25 cellular contexts compared by ENCODE assay signal in genomic region chr11:119571311-119571710, GRCh38.
DNase-seq lines count a peak whose midpoint lies in the region; ATAC-seq, FAIRE-seq and TF ChIP-seq lines count a peak whose summit lies in the region.
"Had no signal": no experiment of that assay in that cellular context is flagged by ENCODE, and none has a peak within 500 bp of the region (broad histone marks: within the 10 kb centered on the region; RNA-seq: fewer than 3 reads in every experiment).

No MANE protein-coding gene starts in this region.

- H3K4me2 ChIP-seq in H9 (ENCODE audit: insufficient read depth, insufficient read length, low read length) (no peak overlapping the region), keratinocyte (ENCODE audit: control insufficient read depth, extremely low read depth, insufficient read depth, low read depth, low read length) (no peak overlapping the region)

- H3K56ac ChIP-seq in H9 (ENCODE audit: insufficient read length, low read depth, low read length) = no peak overlapping the region

- no peak overlapping the region for H3K18ac ChIP-seq in H9 (ENCODE audit: insufficient read length, low read depth, low read length)

- no peak overlapping the region for H2BK20ac ChIP-seq in H9 (ENCODE audit: low read depth, low read length, poor library complexity, severe bottlenecking)

- DNase-seq in DMS53 (lab: John Stamatoyannopoulos, UW) (peak; percentile 68), DMS53 treated with DMSO at 0.1 percent for 48 hours (lab: John Stamatoyannopoulos, UW; ENCODE audit: unreplicated experiment) (no peak), H9 (peak; percentile 19), RPMI7951 (ENCODE audit: low read depth) (peak; percentile 46), keratinocyte (ENCODE audit: low read depth, low spot score) (no peak)
- DNase-seq: activated CD4-positive, alpha-beta T cell treated with anti-CD3 and anti-CD28 coated beads, Interleukin-2, amount 10 ng/mL, durations not matched to agents 24 days and 14 days; AML-193; colonic mucosa; head of caudate nucleus; HFFc6; lower lobe of right lung; NCI-H146; NCI-H2227 treated with DMSO at 0.1 percent for 48 hours; nucleus accumbens; SIG-M5; stimulated activated CD8-positive, alpha-beta memory T cell treated with anti-CD3 and anti-CD28 coated beads, Interleukin-4, amount 100 ng/mL, for 48 hours; T-helper 1 cell had no signal

- H3K27me3 ChIP-seq in H9 (ENCODE audit: insufficient read depth, low read length) = no peaks in the 10 kb centered on the region
- H3K27me3 ChIP-seq in keratinocyte (ENCODE audit: control insufficient read depth, extremely low read depth, insufficient read depth, low read length) = no peaks in the 10 kb centered on the region
- H3K27me3 ChIP-seq: colonic mucosa had no signal

- H3K27ac Mint-ChIP-seq in H9 = no peak overlapping the region
- H3K27ac Mint-ChIP-seq: activated CD4-positive, alpha-beta T cell treated with anti-CD3 and anti-CD28 coated beads, Interleukin-2, amount 10 ng/mL, durations not matched to agents 24 days and 14 days; activated T-helper 2 cell treated with anti-CD3 and anti-CD28 coated beads, Interferon-gamma antibody, Interleukin-2, Interleukin-4, amounts not matched to agents 10 μg/mL and 5 μg/mL and 100 μg/mL, durations not matched to agents 14 hours and 24 hours and 36 hours; brain; HFFc6 had no signal

- FAIRE-seq in keratinocyte (lab: Jason Lieb, UNC) = peak; percentile 20
- FAIRE-seq: endometrium, GM18507 had no signal

- H3K36me3 ChIP-seq in keratinocyte (ENCODE audit: control insufficient read depth in 2 of 2, extremely low read depth in 1 of 2, insufficient read depth in 2 of 2, low read length in 2 of 2) = no peaks in the 10 kb centered on the region
- H3K36me3 ChIP-seq: colonic mucosa, lower lobe of right lung had no signal

- H4K5ac ChIP-seq in H9 (ENCODE audit: insufficient read length, low read depth, low read length) = no peak overlapping the region

- H3K79me2 ChIP-seq in H9 (ENCODE audit: insufficient read depth, low read length) (no peaks in the 10 kb centered on the region), keratinocyte (ENCODE audit: control insufficient read depth, insufficient read depth, low read length) (no peaks in the 10 kb centered on the region)

- TF ChIP-seq CTCF in H9 (conservative IDR thresholded peaks at IDR 0.05) = no peak
- no peak for TF ChIP-seq CTCF in keratinocyte (optimal IDR thresholded peaks at IDR 0.05 in 1 of 3, IDR thresholded peaks at IDR 0.05 in 1 of 3, conservative IDR thresholded peaks at IDR 0.05 in 1 of 3; ENCODE audit: extremely low read depth in 1 of 3, insufficient read depth in 2 of 3, low read length in 3 of 3)

- H3K14ac ChIP-seq in H9 (ENCODE audit: insufficient read depth, low read length) = no peak overlapping the region

- H3K4me3 Mint-ChIP-seq in H9 = no peak overlapping the region
- H3K4me3 Mint-ChIP-seq: activated CD4-positive, alpha-beta T cell treated with anti-CD3 and anti-CD28 coated beads, Interleukin-2, amount 10 ng/mL, durations not matched to agents 24 days and 14 days; brain; HFFc6 had no signal

- no peaks in the 10 kb centered on the region for H3K79me1 ChIP-seq in H9 (ENCODE audit: insufficient read depth, low read depth, low read length, poor library complexity, severe bottlenecking)

- H3K4me3 ChIP-seq in keratinocyte (ENCODE audit: control insufficient read depth in 2 of 3, extremely low read depth in 1 of 3, insufficient read depth in 2 of 3, low read depth in 1 of 3, low read length in 3 of 3) = no peak overlapping the region
- H3K4me3 ChIP-seq: colonic mucosa, lower lobe of right lung had no signal

- no peak overlapping the region for H2AK5ac ChIP-seq in H9 (ENCODE audit: insufficient read length, low read length)

- H2BK12ac ChIP-seq in H9 (ENCODE audit: insufficient read length, low read depth, low read length) = no peak overlapping the region

- H2BK120ac ChIP-seq in H9 (ENCODE audit: low read depth, low read length, poor library complexity, severe bottlenecking) = no peak overlapping the region

- H4K91ac ChIP-seq in H9 (ENCODE audit: insufficient read length, low read depth, low read length) = no peak overlapping the region

- no peaks in the 10 kb centered on the region for H3K36me3 Mint-ChIP-seq in H9 (ENCODE audit: insufficient read depth in 1 of 3, low read depth in 3 of 3)
- H3K36me3 Mint-ChIP-seq: brain had no signal

- no peak overlapping the region for H3K9ac ChIP-seq in H9 (ENCODE audit: extremely low read depth, insufficient read length, low read length)
- H3K9ac ChIP-seq in keratinocyte (ENCODE audit: control insufficient read depth, extremely low read depth, insufficient read depth, low read length) = no peak overlapping the region

- no peak overlapping the region for H3K4ac ChIP-seq in H9 (ENCODE audit: low read depth, low read length)

- H3T11ph ChIP-seq in H9 (ENCODE audit: low read length) = no peak overlapping the region

- no peak overlapping the region for H4K8ac ChIP-seq in H9 (replicated peaks; ENCODE audit: insufficient read length, low read depth, low read length)

- peaks cover 0 to 2% of the 10 kb centered on the region in 2 experiments; a peak in 2 of 5 replicates for H3K9me3 Mint-ChIP-seq in H9
- H3K9me3 Mint-ChIP-seq: activated CD4-positive, alpha-beta T cell treated with anti-CD3 and anti-CD28 coated beads, Interleukin-2, amount 10 ng/mL, durations not matched to agents 24 days and 14 days; activated T-helper 2 cell treated with anti-CD3 and anti-CD28 coated beads, Interferon-gamma antibody, Interleukin-2, Interleukin-4, amounts not matched to agents 10 μg/mL and 5 μg/mL and 100 μg/mL, durations not matched to agents 14 hours and 24 hours and 36 hours; brain; HFFc6 had no signal

- dilution Hi-C loops in keratinocyte (cut with MboI; ENCODE audit: extremely low pct_ligation_motif_present, low sequenced_read_pairs) = no loop called here

- no peaks in the 10 kb centered on the region for H3K9me3 ChIP-seq in H9 (ENCODE audit: control insufficient read depth, low read depth, low read length)
- H3K9me3 ChIP-seq in keratinocyte (ENCODE audit: control insufficient read depth, low read depth, low read length) = peaks cover 4% of the 10 kb centered on the region
- H3K9me3 ChIP-seq: colonic mucosa, lower lobe of right lung had no signal

- H3K4me1 Mint-ChIP-seq in H9 = peaks cover 11 to 14% of the 10 kb centered on the region in 2 experiments
- H3K4me1 Mint-ChIP-seq: activated CD4-positive, alpha-beta T cell treated with anti-CD3 and anti-CD28 coated beads, Interleukin-2, amount 10 ng/mL, durations not matched to agents 24 days and 14 days had no signal

- H4K20me1 ChIP-seq in H9 (ENCODE audit: control insufficient read depth, insufficient read depth, insufficient read length) (no peaks in the 10 kb centered on the region), keratinocyte (ENCODE audit: control insufficient read depth, extremely low read depth, insufficient read depth, low read length) (no peaks in the 10 kb centered on the region)

- peaks cover 5% of the 10 kb centered on the region for H3K27me3 Mint-ChIP-seq in H9 (ENCODE audit: low read depth)

- ATAC-seq in HG03045 (IDR thresholded peaks at IDR 0.05; ENCODE audit: unreplicated experiment) = no peak
- ATAC-seq in GM21367 (IDR thresholded peaks at IDR 0.05; ENCODE audit: unreplicated experiment) = no peak
- ATAC-seq in HG02885 (IDR thresholded peaks at IDR 0.05; ENCODE audit: poor library complexity, unreplicated experiment) = no peak
- ATAC-seq: lower lobe of right lung had no signal

- peaks cover 3% of the 10 kb centered on the region; the same call in 1 of the 2 replicates for H3K4me1 ChIP-seq in H9 (ENCODE audit: insufficient read depth, low read length)
- peaks cover 17% of the 10 kb centered on the region for H3K4me1 ChIP-seq in keratinocyte (ENCODE audit: control insufficient read depth, extremely low read depth, insufficient read depth, low read length)
- H3K4me1 ChIP-seq: colonic mucosa, lower lobe of right lung had no signal

- no peak overlapping the region for H2BK15ac ChIP-seq in H9 (ENCODE audit: low read depth, low read length)

- no peaks in the 10 kb centered on the region for H3K9me1 ChIP-seq in keratinocyte (ENCODE audit: control insufficient read depth, extremely low read depth, insufficient read depth, low read length)

- H3K23me2 ChIP-seq in H9 (ENCODE audit: insufficient read length, low read depth, low read length, poor library complexity, severe bottlenecking) = no peaks in the 10 kb centered on the region

- H2BK5ac ChIP-seq in H9 (ENCODE audit: insufficient read length, low read length) = no peak overlapping the region

- WGBS in H9 (ENCODE audit: extremely low coverage, insufficient read length, low lambda C conversion rate) = no CpG with 5 or more reads among the region's 3 CpGs

- no peak overlapping the region for H3K23ac ChIP-seq in H9 (ENCODE audit: insufficient read length, low read depth, low read length)

- H3K27ac ChIP-seq in H9 (ENCODE audit: insufficient read length, low read depth, low read length) (no peak overlapping the region), keratinocyte (ENCODE audit: control insufficient read depth, insufficient read depth, low read length) (no peak overlapping the region)
- H3K27ac ChIP-seq: 22Rv1, colonic mucosa, lower lobe of right lung had no signal

- H2AFZ ChIP-seq in H9 (ENCODE audit: low read length) (no peak overlapping the region), keratinocyte (ENCODE audit: control insufficient read depth, low read length) (peak overlapping the region; percentile 36)

Comparison
In these comparisons a context has a peak if more than half of its experiments do, and no peak if none do; other contexts are left out.
1. DNase-seq: peak in DMS53 (single experiment), H9 (single experiment) and RPMI7951 (single experiment); none in DMS53 treated with DMSO at 0.1 percent for 48 hours (single experiment) and keratinocyte (single experiment).